Comparison of ENCODE assay signal across 19 cellular contexts in the genomic region with DNA sequence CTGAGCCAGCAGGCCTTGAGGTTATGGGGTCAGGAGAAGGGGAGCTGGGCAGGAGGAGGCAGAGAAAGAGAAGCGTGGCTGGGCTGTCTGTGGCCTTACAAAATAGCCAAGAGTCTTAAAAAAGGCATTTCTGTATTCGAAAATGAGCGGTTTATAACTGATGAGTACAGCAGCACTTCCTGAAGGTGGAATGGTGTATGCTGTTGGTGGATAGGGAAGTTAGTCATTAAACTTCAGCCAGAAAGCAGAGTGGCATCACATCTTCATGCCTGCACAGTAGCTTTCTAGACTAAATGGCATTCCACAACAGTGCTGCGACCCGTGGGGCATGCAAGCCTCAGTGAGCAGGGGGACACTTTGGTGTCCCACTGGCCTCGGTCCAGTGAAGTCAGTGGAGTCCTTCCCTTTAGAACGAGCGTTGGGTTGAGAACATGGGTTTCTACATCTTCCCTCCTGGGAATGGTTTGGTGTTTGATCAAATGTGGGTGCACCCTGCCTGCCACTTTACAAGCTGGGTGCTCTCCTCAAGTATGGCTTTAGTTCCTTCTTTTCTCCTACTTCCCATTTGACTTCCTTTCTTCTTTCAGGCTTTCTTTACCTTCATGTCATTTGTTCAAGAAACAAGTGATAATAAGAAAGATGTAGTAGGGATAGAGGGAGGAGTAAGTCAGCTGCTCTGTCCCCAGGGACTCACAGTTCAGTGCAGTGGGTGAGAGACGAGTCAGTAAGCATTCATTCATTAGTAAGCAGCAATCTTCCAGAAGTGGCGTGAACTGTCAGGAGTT.
DNase-seq lines count a peak whose midpoint lies in the region; ATAC-seq and TF ChIP-seq lines count a peak whose summit lies in the region.
"Had no signal": no experiment of that assay in that cellular context is flagged by ENCODE, and none has a peak within 500 bp of the region (broad histone marks: within the 10 kb centered on the region; RNA-seq: fewer than 3 reads in every experiment).

No MANE protein-coding gene starts in this region.

- DNase-seq in left ventricle myocardium inferior (no peak), Right ventricle myocardium inferior (ENCODE audit: missing footprints) (no peak), NOMO-1 treated with DMSO at 0.1 percent for 48 hours (lab: John Stamatoyannopoulos, UW; ENCODE audit: unreplicated experiment) (peak; percentile 77), endothelial cell (ENCODE audit: low spot score) (no peak), mesothelial cell of epicardium (ENCODE audit: low spot score in 2 of 2, unreplicated experiment in 2 of 2) (no peak), tibial artery (no peak)
- DNase-seq: activated CD4-positive, alpha-beta T cell treated with anti-CD3 and anti-CD28 coated beads, Interleukin-2, amount 10 ng/mL, durations not matched to agents 7 days and 5 days; activated naive CD4-positive, alpha-beta T cell treated with anti-CD3 and anti-CD28 coated beads, Interleukin-2, amount 50 U/mL, for 16 hours; activated T-cell treated with anti-CD3 and anti-CD28 coated beads for 4 hours; COR-L47; esophagus squamous epithelium; kidney; NCI-H69; stimulated activated naive CD4-positive, alpha-beta T cell treated with Interleukin-2 at 50 U/mL for 16 hours had no signal

- H3K4me3 Mint-ChIP-seq in endothelial cell (ENCODE audit: unreplicated experiment) (peak overlapping the region; percentile 56), mesothelial cell of epicardium (no peak overlapping the region)
- no peak overlapping the region for H3K4me3 Mint-ChIP-seq in stimulated activated memory B cell treated with anti-CD40 and anti-IgM and Interleukin-4, amounts not matched to agents 10 μg/mL and 1 μg/mL and 100 μg/mL, for 72 hours
- H3K4me3 Mint-ChIP-seq: activated CD4-positive, alpha-beta T cell treated with anti-CD3 and anti-CD28 coated beads, Interleukin-2, amount 10 ng/mL, durations not matched to agents 7 days and 5 days; T-helper 2 cell treated with Interferon-gamma antibody and Interleukin-4, amounts not matched to agents 5 μg/mL and 100 μg/mL, for 36 hours had no signal

- peaks cover 4% of the 10 kb centered on the region for H3K36me3 ChIP-seq in left ventricle myocardium inferior
- H3K36me3 ChIP-seq in tibial artery = peaks cover 10 to 61% (median 32%) of the 10 kb centered on the region in 3 donors

- TF ChIP-seq CTCF in left ventricle myocardium inferior (IDR thresholded peaks at IDR 0.05; ENCODE audit: borderline replicate concordance) = no peak
- TF ChIP-seq CTCF in endothelial cell (IDR thresholded peaks at IDR 0.05; ENCODE audit: unreplicated experiment) = no peak
- TF ChIP-seq CTCF in mesothelial cell of epicardium (IDR thresholded peaks at IDR 0.05; ENCODE audit: unreplicated experiment) = no peak
- TF ChIP-seq CTCF in tibial artery (IDR thresholded peaks at IDR 0.05) = no peak

- H3K9me3 Mint-ChIP-seq in endothelial cell (ENCODE audit: unreplicated experiment) (no peaks in the 10 kb centered on the region), mesothelial cell of epicardium (no peaks in the 10 kb centered on the region)
- H3K9me3 Mint-ChIP-seq in stimulated activated memory B cell treated with anti-CD40 and anti-IgM and Interleukin-4, amounts not matched to agents 10 μg/mL and 1 μg/mL and 100 μg/mL, for 72 hours = no peaks in the 10 kb centered on the region
- H3K9me3 Mint-ChIP-seq: activated CD4-positive, alpha-beta T cell treated with anti-CD3 and anti-CD28 coated beads, Interleukin-2, amount 10 ng/mL, durations not matched to agents 7 days and 5 days; T-helper 2 cell treated with Interferon-gamma antibody and Interleukin-4, amounts not matched to agents 5 μg/mL and 100 μg/mL, for 36 hours had no signal

- H3K36me3 Mint-ChIP-seq in endothelial cell (ENCODE audit: low read depth, unreplicated experiment) (peaks cover 3% of the 10 kb centered on the region), mesothelial cell of epicardium (peaks cover 18% of the 10 kb centered on the region)
- peaks cover 11% of the 10 kb centered on the region for H3K36me3 Mint-ChIP-seq in stimulated activated memory B cell treated with anti-CD40 and anti-IgM and Interleukin-4, amounts not matched to agents 10 μg/mL and 1 μg/mL and 100 μg/mL, for 72 hours

- no peak overlapping the region for H3K4me3 ChIP-seq in left ventricle myocardium inferior
- H3K4me3 ChIP-seq in tibial artery = no peak overlapping the region
- H3K4me3 ChIP-seq: esophagus squamous epithelium, smooth muscle cell had no signal

- H3K27me3 Mint-ChIP-seq in endothelial cell (ENCODE audit: unreplicated experiment) = no peaks in the 10 kb centered on the region
- H3K27me3 Mint-ChIP-seq in stimulated activated memory B cell treated with anti-CD40 and anti-IgM and Interleukin-4, amounts not matched to agents 10 μg/mL and 1 μg/mL and 100 μg/mL, for 72 hours = no peaks in the 10 kb centered on the region
- no peaks in the 10 kb centered on the region for H3K27me3 Mint-ChIP-seq in mesothelial cell of epicardium (ENCODE audit: low read depth)
- H3K27me3 Mint-ChIP-seq: activated CD4-positive, alpha-beta T cell treated with anti-CD3 and anti-CD28 coated beads, Interleukin-2, amount 10 ng/mL, durations not matched to agents 7 days and 5 days had no signal

- intact Hi-C loops in left ventricle myocardium inferior (cut with micrococcal nuclease) = loop anchor here (10.0 kb wide), 1 partner anchor 110 kb away; no protein-coding TSS in a partner anchor
- intact Hi-C loops in Right ventricle myocardium inferior (cut with DNase I) = loop anchor here (2.0 kb wide), 1 partner anchor 100 kb away; the partner anchor contains the start of gene B3GNT7
- intact Hi-C loops in tibial artery (cut with DNase I; ENCODE audit: low total_unique reads) = loop anchor here (10.0 kb wide), 1 partner anchor 120 kb away; no protein-coding TSS in a partner anchor

- H3K27me3 ChIP-seq in left ventricle myocardium inferior (ENCODE audit: low read depth) (no peaks in the 10 kb centered on the region), tibial artery (no peaks in the 10 kb centered on the region)
- H3K27me3 ChIP-seq: esophagus squamous epithelium had no signal

- ATAC-seq in Right ventricle myocardium inferior (no peak), HG03354 (IDR thresholded peaks at IDR 0.05; ENCODE audit: poor library complexity, severe bottlenecking, unreplicated experiment) (no peak)
- ATAC-seq in stimulated activated memory B cell treated with anti-CD40 and anti-IgM and Interleukin-4, amounts not matched to agents 10 μg/mL and 1 μg/mL and 100 μg/mL, for 72 hours = peak; percentile 4

- H3K27ac ChIP-seq in left ventricle myocardium inferior (replicated peaks) (peak overlapping the region; percentile 50), tibial artery (no peak overlapping the region)
- H3K27ac ChIP-seq: esophagus squamous epithelium, parathyroid adenoma had no signal

- H3K4me1 Mint-ChIP-seq in endothelial cell (ENCODE audit: unreplicated experiment) = peaks cover 6% of the 10 kb centered on the region
- H3K4me1 Mint-ChIP-seq in stimulated activated memory B cell treated with anti-CD40 and anti-IgM and Interleukin-4, amounts not matched to agents 10 μg/mL and 1 μg/mL and 100 μg/mL, for 72 hours = peaks cover 32% of the 10 kb centered on the region
- peaks cover 3% of the 10 kb centered on the region for H3K4me1 Mint-ChIP-seq in mesothelial cell of epicardium
- H3K4me1 Mint-ChIP-seq: activated CD4-positive, alpha-beta T cell treated with anti-CD3 and anti-CD28 coated beads, Interleukin-2, amount 10 ng/mL, durations not matched to agents 7 days and 5 days had no signal

- H3K4me1 ChIP-seq in left ventricle myocardium inferior = peaks cover 32% of the 10 kb centered on the region
- H3K4me1 ChIP-seq in tibial artery = no peaks in the 10 kb centered on the region
- H3K4me1 ChIP-seq: esophagus squamous epithelium had no signal

- H3K27ac Mint-ChIP-seq in endothelial cell (ENCODE audit: unreplicated experiment) (no peak overlapping the region), mesothelial cell of epicardium (no peak overlapping the region)
- no peak overlapping the region for H3K27ac Mint-ChIP-seq in stimulated activated memory B cell treated with anti-CD40 and anti-IgM and Interleukin-4, amounts not matched to agents 10 μg/mL and 1 μg/mL and 100 μg/mL, for 72 hours
- H3K27ac Mint-ChIP-seq: activated CD4-positive, alpha-beta T cell treated with anti-CD3 and anti-CD28 coated beads, Interleukin-2, amount 10 ng/mL, durations not matched to agents 7 days and 5 days; T-helper 2 cell treated with Interferon-gamma antibody and Interleukin-4, amounts not matched to agents 5 μg/mL and 100 μg/mL, for 36 hours had no signal

- H3K9me3 ChIP-seq in left ventricle myocardium inferior (replicated peaks) = no peaks in the 10 kb centered on the region
- no peaks in the 10 kb centered on the region for H3K9me3 ChIP-seq in tibial artery
- H3K9me3 ChIP-seq: esophagus squamous epithelium had no signal
